ENCODE assay signal across 8 cellular contexts in genomic region chr1:208238710-208239517, GRCh38. TPM values are rescaled to one million over a fixed set of nuclear protein-coding genes. Genes with fewer than 3 reads are reported as not detected.
A peak's percentile ranks its signal among the peaks of the same experiment; 100 is the strongest.
DNase-seq lines count a peak whose midpoint lies in the region; ATAC-seq and TF ChIP-seq lines count a peak whose summit lies in the region.

No MANE protein-coding gene starts in this region.

- no peaks in the 10 kb centered on the region for H3K36me3 Mint-ChIP-seq in naive B cell

- POLR2A ChIA-PET in RWPE1 (lab: Yijun Ruan, JAX; ENCODE audit: low non-redundant PET): interaction anchor here (0.6 kb wide), 1 partner anchor 787 kb away, joined by 3 read pairs; no protein-coding TSS in a partner anchor

- CTCF ChIA-PET in RWPE1 (lab: Yijun Ruan, JAX): interaction anchor here (0.5 to 2.4 kb wide), 31 partner anchors 12 to 1562 kb away, joined by 3 to 14 read pairs (median 4); no protein-coding TSS in a partner anchor

- no peak overlapping the region for H3K4me3 ChIP-seq in epithelial cell of proximal tubule (ENCODE audit: low read depth, low read length)

- H3K4me3 Mint-ChIP-seq in naive B cell: no peak overlapping the region

- peak; percentile 87 for TF ChIP-seq CTCF in RWPE1 (conservative IDR thresholded peaks at IDR 0.05; ENCODE audit: low read depth)
- peak; percentile 79 for TF ChIP-seq CTCF in epithelial cell of proximal tubule (conservative IDR thresholded peaks at IDR 0.05; ENCODE audit: low read depth, low read length)

- H3K27ac Mint-ChIP-seq in naive B cell: peak overlapping the region in 2 of 6 donors; percentile 11 to 24

- H3K9me3 Mint-ChIP-seq in naive B cell: no peaks in the 10 kb centered on the region

- H3K27ac ChIP-seq in RWPE1: peak overlapping the region; percentile 83

- peaks cover 3 to 16% (median 16%) of the 10 kb centered on the region in 3 donors for H3K4me1 Mint-ChIP-seq in naive B cell

- DNase-seq in GDM1 (lab: John Stamatoyannopoulos, UW) (peak; percentile 14), RWPE1 (ENCODE audit: low spot score) (peak; percentile 83), epithelial cell of proximal tubule (ENCODE audit: low read depth) (no peak), naive B cell (no peak)
- DNase-seq in stimulated activated CD4-positive, alpha-beta T cell treated with anti-CD3 and anti-CD28 coated beads, Interleukin-4, amount 100 ng/mL, for 1 hour: no peak

- peaks cover 0 to 24% (median 0%) of the 10 kb centered on the region in 3 donors for H3K27me3 Mint-ChIP-seq in naive B cell

- peak; percentile 41 for ATAC-seq in HG03342 (IDR thresholded peaks at IDR 0.05; ENCODE audit: unreplicated experiment)
- peak; percentile 37 for ATAC-seq in naive B cell (ENCODE audit: low read depth in 2 of 2)
- no peak for ATAC-seq in GM21723 (IDR thresholded peaks at IDR 0.05; ENCODE audit: unreplicated experiment)
- ATAC-seq in GM18498 (IDR thresholded peaks at IDR 0.05; ENCODE audit: unreplicated experiment): no peak

RNA-seq across cellular contexts. Expression of gene PLXNA2, which starts 5.3 kb away (rescaled TPM):
- total RNA-seq in epithelial cell of proximal tubule: 5.7 and 8.5 TPM in 2 replicates
- polyA plus RNA-seq in naive B cell (ENCODE audit: low read depth in 6 of 6): 1 to 10 TPM in 1 of 6 donors, under 1 TPM in 4, not detected in 1; 0.35 to 1.6 (median 0.60) TPM

Comparison
In these comparisons a context has a peak if more than half of its experiments do, and no peak if none do; other contexts are left out.
1. DNase-seq: peak in GDM1 (single experiment) and RWPE1 (single experiment); none in epithelial cell of proximal tubule (single experiment), naive B cell (single experiment) and stimulated activated CD4-positive, alpha-beta T cell treated with anti-CD3 and anti-CD28 coated beads, Interleukin-4, amount 100 ng/mL, for 1 hour (single experiment).
2. ATAC-seq: peak in HG03342 (single experiment) and naive B cell (2 of 2); none in GM21723 (single experiment) and GM18498 (single experiment).